Comparison of ENCODE assay signal across 9 cellular contexts in genomic region chr16:21656795-21657768, GRCh38. TPM values are rescaled to one million over a fixed set of nuclear protein-coding genes. Genes with fewer than 3 reads are reported as not detected.
DNase-seq lines count a peak whose midpoint lies in the region; ATAC-seq, FAIRE-seq and TF ChIP-seq lines count a peak whose summit lies in the region.
"Had no signal": no experiment of that assay in that cellular context is flagged by ENCODE, and none has a peak within 500 bp of the region (broad histone marks: within the 10 kb centered on the region; RNA-seq: fewer than 3 reads in every experiment).

No MANE protein-coding gene starts in this region.

- H3K18ac ChIP-seq in H1 (ENCODE audit: extremely low read depth, low read length): no peak overlapping the region

- no peak for TF ChIP-seq POLR2A in H1 (IDR thresholded peaks at IDR 0.05; ENCODE audit: control extremely low read depth in 1 of 2, low read depth in 2 of 2, low read length in 2 of 2)

- H3K4me1 Mint-ChIP-seq in T-helper 17 cell (peaks cover 22% of the 10 kb centered on the region), natural killer cell (peaks cover 29 to 34% of the 10 kb centered on the region in 2 donors)

- no peak for TF ChIP-seq EP300 in H1 (IDR thresholded peaks at IDR 0.05; ENCODE audit: borderline replicate concordance in 1 of 2, low read depth in 2 of 2, low read length in 2 of 2)

- WGBS in H1 (ENCODE audit: extremely low coverage in 1 of 2, insufficient coverage in 1 of 2, insufficient read length in 1 of 2, insufficient replicate concordance in 2 of 2, low coverage in 1 of 2, low lambda C conversion rate in 2 of 2, missing lambda C conversion rate in 1 of 2), 2 experiments: 59% methylated on average over 4 of the region's 4 CpGs; no CpG with 5 or more reads in 1 of the 2 experiments

- H3K9me3 ChIP-seq in T-helper 17 cell (ENCODE audit: control insufficient read depth, low read length, poor library complexity, severe bottlenecking) (no peaks in the 10 kb centered on the region), H1 (ENCODE audit: insufficient read depth in 2 of 2, low read depth in 1 of 2, low read length in 1 of 2) (no peaks in the 10 kb centered on the region)
- H3K9me3 ChIP-seq: SJSA1 had no signal

- peak; percentile 84 for FAIRE-seq in H1 (lab: Jason Lieb, UNC)

- H3K4me3 Mint-ChIP-seq in T-helper 17 cell (no peak overlapping the region), natural killer cell (peak overlapping the region; percentile 64)

- H3K36me3 Mint-ChIP-seq in T-helper 17 cell (ENCODE audit: low read depth): peaks cover 3% of the 10 kb centered on the region
- no peaks in the 10 kb centered on the region for H3K36me3 Mint-ChIP-seq in natural killer cell

- H2BK5ac ChIP-seq in H1 (ENCODE audit: low read depth, low read length): no peak overlapping the region

- H3K23ac ChIP-seq in H1 (ENCODE audit: insufficient read length): no peak overlapping the region

- no peak overlapping the region for H2BK15ac ChIP-seq in H1 (ENCODE audit: low read length)

- no peak overlapping the region for H2BK120ac ChIP-seq in H1 (replicated peaks; ENCODE audit: low read depth, low read length)

- H3K4ac ChIP-seq in H1 (replicated peaks; ENCODE audit: insufficient read length, low read depth, low read length): no peak overlapping the region

- no peak overlapping the region for H4K8ac ChIP-seq in H1 (ENCODE audit: extremely low read depth, insufficient read depth, low read length)

- H3K27ac Mint-ChIP-seq in T-helper 17 cell (peak overlapping the region; percentile 73), natural killer cell (peak overlapping the region; percentile 32 to 70)

- no peak overlapping the region for H2AK5ac ChIP-seq in H1 (ENCODE audit: low read depth, low read length)

- no peak overlapping the region for H3K27ac ChIP-seq in H1 (ENCODE audit: low read depth, low read length)
- H3K27ac ChIP-seq: SJSA1 had no signal

- H4K91ac ChIP-seq in H1 (replicated peaks; ENCODE audit: insufficient read length, low read length): no peak overlapping the region

- H4K20me1 ChIP-seq in H1 (replicated peaks in 1 of 2; ENCODE audit: control insufficient read depth in 1 of 2, insufficient read depth in 2 of 2, low read length in 2 of 2): no peaks in the 10 kb centered on the region

- H3K9ac ChIP-seq in H1 (replicated peaks in 1 of 4; ENCODE audit: extremely low read depth in 1 of 4, low read depth in 3 of 4, low read length in 3 of 4): no peak overlapping the region

- H3K79me2 ChIP-seq in H1 (ENCODE audit: control insufficient read depth in 1 of 2, insufficient read depth in 2 of 2, low read length in 2 of 2): no peaks in the 10 kb centered on the region

- CTCF ChIA-PET in H1 (lab: Charles Lee; ENCODE audit: partially characterized antibody): interaction anchor here (0.6 to 3.6 kb wide), 28 partner anchors 10 to 979 kb away, joined by 3 to 67 read pairs (median 4); no protein-coding TSS in a partner anchor

- H3K9me3 Mint-ChIP-seq in natural killer cell: no peaks in the 10 kb centered on the region

- intact Hi-C loops in natural killer cell (cut with micrococcal nuclease): loop anchor here (1.0 kb wide), 1 partner anchor 51 kb away; no protein-coding TSS in a partner anchor

- H4K5ac ChIP-seq in H1 (ENCODE audit: insufficient read length, low read depth, low read length): no peak overlapping the region

- H3K27me3 ChIP-seq in H1 (replicated peaks in 1 of 4; ENCODE audit: control insufficient read depth in 3 of 4, extremely low read depth in 1 of 4, insufficient read depth in 3 of 4, low read length in 3 of 4): no peaks in the 10 kb centered on the region
- H3K27me3 ChIP-seq: SJSA1 had no signal

- H3K56ac ChIP-seq in H1 (replicated peaks; ENCODE audit: insufficient read length, low read depth, low read length): no peak overlapping the region

- no peak overlapping the region for H2AFZ ChIP-seq in H1 (ENCODE audit: low read length)

- H3K79me1 ChIP-seq in H1 (ENCODE audit: low read depth, low read length): no peaks in the 10 kb centered on the region

- no peaks in the 10 kb centered on the region for H3K23me2 ChIP-seq in H1 (ENCODE audit: low read depth, low read length)

- no peak overlapping the region for H3K4me2 ChIP-seq in H1 (ENCODE audit: insufficient read depth in 1 of 2, low read depth in 2 of 2, low read length in 2 of 2)

- H2BK20ac ChIP-seq in H1 (ENCODE audit: low read length): no peak overlapping the region

- H3K27me3 Mint-ChIP-seq in T-helper 17 cell: no peaks in the 10 kb centered on the region
- H3K27me3 Mint-ChIP-seq in natural killer cell (ENCODE audit: low read depth in 2 of 2): no peaks in the 10 kb centered on the region

- H3K4me1 ChIP-seq in H1 (replicated peaks in 1 of 4; ENCODE audit: control insufficient read depth in 3 of 4, insufficient read depth in 4 of 4, low read length in 3 of 4): no peaks in the 10 kb centered on the region
- H3K4me1 ChIP-seq: SJSA1 had no signal

- TF ChIP-seq CTCF in AG10803 (conservative IDR thresholded peaks at IDR 0.05; ENCODE audit: low read length) (peak; percentile 94), H1 (IDR thresholded peaks at IDR 0.05; ENCODE audit: control extremely low read depth in 1 of 3, insufficient read depth in 1 of 3, low read depth in 1 of 3, low read length in 3 of 3) (peak in 2 of 3 experiments; percentile 71 to 74; a peak in 3 of 4 replicates), natural killer cell (IDR thresholded peaks at IDR 0.05) (peak; percentile 87)

- peak; percentile 63 for DNase-seq in AG10803 (ENCODE audit: low read depth)
- DNase-seq in GDM1 (lab: John Stamatoyannopoulos, UW): peak; percentile 6
- DNase-seq in LoVo (ENCODE audit: low spot score): peak; percentile 66
- DNase-seq in T-helper 17 cell: peak in 1 of 3 donors; percentile 14
- DNase-seq in H1 (ENCODE audit: low read depth in 1 of 2, low spot score in 2 of 2): no peak
- DNase-seq in natural killer cell: no peak
- no peak for DNase-seq in NCI-H2107 (lab: John Stamatoyannopoulos, UW)

- H3K4me3 ChIP-seq in AG10803 (ENCODE audit: low read length) (no peak overlapping the region), H1 (ENCODE audit: extremely low read depth in 1 of 4, insufficient read depth in 2 of 4, low read depth in 3 of 4, low read length in 4 of 4) (no peak overlapping the region)
- H3K4me3 ChIP-seq: SJSA1 had no signal

- TF ChIP-seq RAD21 in H1 (IDR thresholded peaks at IDR 0.05 in 1 of 2, conservative IDR thresholded peaks at IDR 0.05 in 1 of 2; ENCODE audit: low read depth in 2 of 2, low read length in 2 of 2): peak; percentile 80 to 82

- H3K14ac ChIP-seq in H1 (ENCODE audit: insufficient read length): no peak overlapping the region

- ATAC-seq in T-helper 17 cell (peak; percentile 63), natural killer cell (peak; percentile 53 to 64 (median 59)), HG03025 (IDR thresholded peaks at IDR 0.05; ENCODE audit: low FRiP score, unreplicated experiment) (no peak)

- no peak overlapping the region for H2BK12ac ChIP-seq in H1 (ENCODE audit: low read depth, low read length)

- POLR2A ChIA-PET in H1 (lab: Charles Lee; ENCODE audit: partially characterized antibody): no interaction called here

- H3K36me3 ChIP-seq in H1 (ENCODE audit: control insufficient read depth in 2 of 4, insufficient read depth in 4 of 4, low read length in 3 of 4): peaks cover 0 to 4% (median under 1%) of the 10 kb centered on the region in 4 experiments; a peak in 3 of 8 replicates

TF ChIP-seq in H1, 55 proteins besides CTCF, POLR2A, EP300 and RAD21 (continues in another document):
- TF ChIP-seq CREB1 (IDR thresholded peaks at IDR 0.05) (0 out of 2 replicates have a peak, but pooled peaks have one; percentile 37), SIX5 (IDR thresholded peaks at IDR 0.05; ENCODE audit: low read depth, low read length) (no peak), RNF2 (IDR thresholded peaks at IDR 0.05; ENCODE audit: borderline replicate concordance, low read depth, low read length, missing control alignments, poor library complexity, severe bottlenecking) (no peak), RFX5 (IDR thresholded peaks at IDR 0.05; ENCODE audit: borderline replicate concordance, low read depth, low read length) (no peak)

RNA-seq across cellular contexts. Expression of gene IGSF6, which starts 4.7 kb away (rescaled TPM):
- 1 to 10 TPM in 1 of 2 donors, under 1 TPM in 1; 0.39 to 1.6 TPM for total RNA-seq in T-helper 17 cell
- not detected in 2 replicates for total RNA-seq in H1 (2021; fragmentation: NEBNext Ultra II Directional; extraction: Animal tissue kit (Norgen Biotek cat#: 25700))
- not detected in 2 replicates for polyA plus RNA-seq in H1 (2011; rRNA removed)
- not detected for polyA plus RNA-seq in H1 (2011; cell fraction: cytosol; rRNA removed)
- not detected for polyA plus RNA-seq in H1 (2011; cell fraction: nucleus; rRNA removed)
- polyA plus RNA-seq in H1 (2012, experiment 1 of 2): 0.20 to 0.66 TPM (median 0.23 TPM) in 4 replicates
- polyA plus RNA-seq in H1 (2012, experiment 2 of 2): not detected
- not detected for polyA plus RNA-seq in H1 (2013, experiment 1 of 2)
- polyA plus RNA-seq in H1 (2013, experiment 2 of 2): not detected
- polyA minus RNA-seq in H1 (2011; rRNA and poly(A)+ RNA removed): not detected in 2 replicates
- not detected for polyA minus RNA-seq in H1 (2011; cell fraction: cytosol; rRNA and poly(A)+ RNA removed)
- polyA minus RNA-seq in H1 (2011; cell fraction: nucleus; rRNA and poly(A)+ RNA removed): not detected
- 1 to 10 TPM; 2.2 to 4.4 (median 2.6) TPM for total RNA-seq in natural killer cell
- total RNA-seq: SJSA1 had no signal

RNA-seq across cellular contexts. Expression of gene OTOA, which starts 6.7 kb away (rescaled TPM):
- total RNA-seq in T-helper 17 cell (under 1 TPM; 0.10 to 0.16 TPM), natural killer cell (under 1 TPM in 1 of 3 donors, not detected in 2; 0.14 TPM)
- total RNA-seq in H1 (2021; fragmentation: NEBNext Ultra II Directional; extraction: Animal tissue kit (Norgen Biotek cat#: 25700)): 0.32 TPM in 1 of 2 replicates, not detected in the other
- 0.06 and 0.13 TPM in 2 replicates for polyA plus RNA-seq in H1 (2011; rRNA removed)
- polyA plus RNA-seq in H1 (2011; cell fraction: cytosol; rRNA removed): 0.13 TPM
- polyA plus RNA-seq in H1 (2011; cell fraction: nucleus; rRNA removed): 0.51 TPM
- 0.13 to 0.22 TPM (median 0.19 TPM) in 3 of 4 replicates, not detected in the other for polyA plus RNA-seq in H1 (2012, experiment 1 of 2)
- 0.05 TPM for polyA plus RNA-seq in H1 (2012, experiment 2 of 2)
- 0.24 TPM for polyA plus RNA-seq in H1 (2013, experiment 1 of 2)
- polyA plus RNA-seq in H1 (2013, experiment 2 of 2): 0.15 TPM
- 0.25 and 0.29 TPM in 2 replicates for polyA minus RNA-seq in H1 (2011; rRNA and poly(A)+ RNA removed)
- not detected for polyA minus RNA-seq in H1 (2011; cell fraction: cytosol; rRNA and poly(A)+ RNA removed)
- not detected for polyA minus RNA-seq in H1 (2011; cell fraction: nucleus; rRNA and poly(A)+ RNA removed)
- total RNA-seq: SJSA1 had no signal

RNA-seq across cellular contexts. Expression of gene METTL9, which starts 57.7 kb away (rescaled TPM):
- total RNA-seq in T-helper 17 cell (10 to 100 TPM; 79.0 to 80.3 TPM), natural killer cell (100 to 1,000 TPM in 1 of 3 donors, 10 to 100 TPM in 2; 73.1 to 110 (median 85.1) TPM)
- total RNA-seq in H1 (2021; fragmentation: NEBNext Ultra II Directional; extraction: Animal tissue kit (Norgen Biotek cat#: 25700)): 112 and 117 TPM in 2 replicates
- polyA plus RNA-seq in H1 (2011; rRNA removed): 34.5 and 45.4 TPM in 2 replicates
- 56.7 TPM for polyA plus RNA-seq in H1 (2011; cell fraction: cytosol; rRNA removed)
- polyA plus RNA-seq in H1 (2011; cell fraction: nucleus; rRNA removed): 29.1 TPM
- polyA plus RNA-seq in H1 (2012, experiment 1 of 2): 64.0 to 93.3 TPM (median 70.0 TPM) in 4 replicates
- polyA plus RNA-seq in H1 (2012, experiment 2 of 2): 37.2 TPM
- polyA plus RNA-seq in H1 (2013, experiment 1 of 2): 88.0 TPM
- polyA plus RNA-seq in H1 (2013, experiment 2 of 2): 96.1 TPM
- polyA minus RNA-seq in H1 (2011; rRNA and poly(A)+ RNA removed): 29.4 and 60.6 TPM in 2 replicates
- 23.3 TPM for polyA minus RNA-seq in H1 (2011; cell fraction: cytosol; rRNA and poly(A)+ RNA removed)
- 52.8 TPM for polyA minus RNA-seq in H1 (2011; cell fraction: nucleus; rRNA and poly(A)+ RNA removed)

Comparison
In these comparisons a context has a peak if more than half of its experiments do, and no peak if none do; other contexts are left out.
1. DNase-seq: peak in AG10803 (single experiment), GDM1 (single experiment) and LoVo (single experiment); none in H1 (0 of 2), natural killer cell (single experiment) and NCI-H2107 (single experiment).
2. Peak in every context shown above with its lines, with median percentiles within 50 percentile points of each other: CTCF ChIP-seq.